In the genomic region with DNA sequence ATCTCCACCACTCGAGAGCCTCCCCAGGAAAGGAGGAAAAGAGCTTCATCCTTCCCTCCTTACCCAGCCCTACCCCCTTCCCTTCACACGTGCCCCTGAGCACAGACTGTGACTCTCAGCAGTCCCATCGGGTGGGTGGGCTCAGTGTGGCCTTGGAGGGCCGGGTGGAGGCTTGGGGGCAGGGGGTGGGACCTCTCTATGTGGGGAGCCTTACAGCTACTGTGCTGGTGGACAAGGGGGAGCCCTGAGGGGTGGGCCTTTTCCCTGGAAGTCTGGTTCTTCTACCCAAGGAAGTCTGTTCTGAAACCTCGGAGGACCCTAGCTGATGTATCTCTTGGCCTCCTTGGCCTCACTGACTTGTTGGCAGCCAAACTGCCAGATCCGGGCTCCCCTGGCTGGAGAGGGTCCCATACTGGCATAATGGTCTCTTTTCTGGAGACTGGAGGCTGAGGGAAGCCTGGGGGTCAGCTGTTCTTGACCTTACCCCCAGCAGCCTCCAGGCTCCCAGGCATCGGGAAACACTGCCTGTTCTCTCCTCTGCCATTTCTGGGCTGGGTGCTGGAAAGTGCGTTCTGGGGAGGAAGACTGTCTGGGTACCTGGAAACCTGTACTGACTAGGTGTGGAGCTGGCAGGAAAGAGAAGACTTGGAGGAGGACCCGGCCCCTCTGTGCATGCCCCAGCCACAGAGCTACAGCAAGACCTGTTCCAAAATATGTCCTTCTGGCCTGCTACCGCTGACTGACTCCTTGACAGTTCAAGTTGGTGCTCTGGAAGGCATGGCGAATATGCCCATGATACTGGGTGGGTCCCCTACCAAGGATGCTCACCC, we compare ENCODE assay signal across 10 cellular contexts. TPM values are rescaled to one million over a fixed set of nuclear protein-coding genes. Genes with fewer than 3 reads are reported as not detected.
DNase-seq lines count a peak whose midpoint lies in the region; ATAC-seq, FAIRE-seq and TF ChIP-seq lines count a peak whose summit lies in the region.
"Had no signal": no experiment of that assay in that cellular context is flagged by ENCODE, and none has a peak within 500 bp of the region (broad histone marks: within the 10 kb centered on the region; RNA-seq: fewer than 3 reads in every experiment).

No MANE protein-coding gene starts in this region.

- H3K9me3 Mint-ChIP-seq in CD4-positive, CD25-positive, alpha-beta regulatory T cell, result no peaks in the 10 kb centered on the region
- H3K9me3 Mint-ChIP-seq in nephron, result no peaks in the 10 kb centered on the region

- H3K27me3 Mint-ChIP-seq in CD4-positive, CD25-positive, alpha-beta regulatory T cell, result peaks cover 21% of the 10 kb centered on the region
- no peaks in the 10 kb centered on the region for H3K27me3 Mint-ChIP-seq in nephron (ENCODE audit: low read depth)

- H3K36me3 ChIP-seq in CD4-positive, CD25-positive, alpha-beta regulatory T cell (ENCODE audit: control insufficient read depth, insufficient read depth, low read length), result no peaks in the 10 kb centered on the region
- H3K36me3 ChIP-seq in HUES64 (ENCODE audit: insufficient read depth, low read length), result no peaks in the 10 kb centered on the region
- H3K36me3 ChIP-seq in effector memory CD4-positive, alpha-beta T cell (ENCODE audit: control insufficient read depth, insufficient read depth, low read length), result no peaks in the 10 kb centered on the region

- no peak for TF ChIP-seq CTCF in nephron (IDR thresholded peaks at IDR 0.05; ENCODE audit: unreplicated experiment in 3 of 3)

- H3K9me3 ChIP-seq in CD4-positive, CD25-positive, alpha-beta regulatory T cell (ENCODE audit: control insufficient read depth in 2 of 2, low read length in 2 of 2), result no peaks in the 10 kb centered on the region
- no peaks in the 10 kb centered on the region for H3K9me3 ChIP-seq in HUES64 (ENCODE audit: insufficient read depth, low read depth, low read length)
- H3K9me3 ChIP-seq in effector memory CD4-positive, alpha-beta T cell (ENCODE audit: control insufficient read depth, low read length), result no peaks in the 10 kb centered on the region

- DNase-seq in CD4-positive, CD25-positive, alpha-beta regulatory T cell, result no peak
- no peak for DNase-seq in effector memory CD4-positive, alpha-beta T cell
- no peak for DNase-seq in HTR-8/SVneo (ENCODE audit: insufficient read length, low spot score)
- DNase-seq in DMS 273 (lab: John Stamatoyannopoulos, UW; ENCODE audit: unreplicated experiment), result no peak
- DNase-seq: NCI-H748 treated with DMSO at 0.1 percent for 48 hours had no signal

- H3K4me1 ChIP-seq in CD4-positive, CD25-positive, alpha-beta regulatory T cell (ENCODE audit: control insufficient read depth, insufficient read depth, low read length, poor library complexity, severe bottlenecking), result peaks cover 22% of the 10 kb centered on the region
- H3K4me1 ChIP-seq in HUES64 (ENCODE audit: insufficient read depth, low read length), result peaks cover 18% of the 10 kb centered on the region
- H3K4me1 ChIP-seq in effector memory CD4-positive, alpha-beta T cell (ENCODE audit: control insufficient read depth, insufficient read depth, low read length, poor library complexity, severe bottlenecking), result peaks cover 22% of the 10 kb centered on the region

- H3K27me3 ChIP-seq in CD4-positive, CD25-positive, alpha-beta regulatory T cell (ENCODE audit: control insufficient read depth, insufficient read depth, low read length), result no peaks in the 10 kb centered on the region
- peaks cover 10% of the 10 kb centered on the region for H3K27me3 ChIP-seq in HUES64 (ENCODE audit: insufficient read depth, low read length)
- H3K27me3 ChIP-seq in effector memory CD4-positive, alpha-beta T cell (replicated peaks; ENCODE audit: control insufficient read depth, insufficient read depth, low read length, poor library complexity, severe bottlenecking), result no peaks in the 10 kb centered on the region

- H3K27ac ChIP-seq in CD4-positive, CD25-positive, alpha-beta regulatory T cell (ENCODE audit: insufficient read depth, low read length, poor library complexity, severe bottlenecking), result peak overlapping the region; percentile 71
- H3K27ac ChIP-seq in HUES64 (ENCODE audit: low read depth, low read length), result no peak overlapping the region
- peak overlapping the region; percentile 65 for H3K27ac ChIP-seq in effector memory CD4-positive, alpha-beta T cell (ENCODE audit: insufficient read depth, low read length, poor library complexity, severe bottlenecking)

- H3K4me3 Mint-ChIP-seq in CD4-positive, CD25-positive, alpha-beta regulatory T cell, result no peak overlapping the region
- no peak overlapping the region for H3K4me3 Mint-ChIP-seq in nephron

- no peaks in the 10 kb centered on the region for H3K36me3 Mint-ChIP-seq in CD4-positive, CD25-positive, alpha-beta regulatory T cell
- peaks cover 3% of the 10 kb centered on the region for H3K36me3 Mint-ChIP-seq in nephron (ENCODE audit: low read depth)

- FAIRE-seq in HTR-8/SVneo (lab: Jason Lieb, UNC), result no peak
- FAIRE-seq: bronchial epithelial cell had no signal

- H3K4me1 Mint-ChIP-seq in CD4-positive, CD25-positive, alpha-beta regulatory T cell, result peaks cover 0 to 20% (median 10%) of the 10 kb centered on the region in 4 donors
- H3K4me1 Mint-ChIP-seq in nephron, result peaks cover 61% of the 10 kb centered on the region

- H3K9ac ChIP-seq in HUES64 (ENCODE audit: low read depth, low read length), result no peak overlapping the region

- 80% methylated on average over 10 of the region's 11 CpGs for WGBS in HUES64

- no peak overlapping the region for H3K4me3 ChIP-seq in CD4-positive, CD25-positive, alpha-beta regulatory T cell (ENCODE audit: low read depth, low read length)
- peak overlapping the region; percentile 10; the same call in 1 of the 2 replicates for H3K4me3 ChIP-seq in HUES64 (ENCODE audit: low read length)
- no peak overlapping the region for H3K4me3 ChIP-seq in effector memory CD4-positive, alpha-beta T cell (ENCODE audit: insufficient read depth, low read depth, low read length, poor library complexity, severe bottlenecking)

- no peak for ATAC-seq in CD4-positive, CD25-positive, alpha-beta regulatory T cell (ENCODE audit: low read depth in 2 of 2)
- ATAC-seq in GM21381 (IDR thresholded peaks at IDR 0.05; ENCODE audit: unreplicated experiment) (no peak), HG03097 (IDR thresholded peaks at IDR 0.05; ENCODE audit: low FRiP score, unreplicated experiment) (no peak)

- peak overlapping the region in 2 of 3 donors; percentile 85 to 92 for H3K27ac Mint-ChIP-seq in CD4-positive, CD25-positive, alpha-beta regulatory T cell
- H3K27ac Mint-ChIP-seq in nephron, result peak overlapping the region in 2 of 3 experiments; percentile 58 to 81

RNA-seq across cellular contexts. Expression of a gene that starts 7.6 kb away (rescaled TPM):
- total RNA-seq in CD4-positive, CD25-positive, alpha-beta regulatory T cell, result 8.2 TPM
- polyA plus RNA-seq in CD4-positive, CD25-positive, alpha-beta regulatory T cell, result 1 to 10 TPM in 2 of 4 donors, under 1 TPM in 2; 0.16 to 1.4 (median 0.87) TPM
- 7.2 TPM for polyA plus RNA-seq in HUES64 (2013, experiment 1 of 2)
- 13.4 TPM for polyA plus RNA-seq in HUES64 (2013, experiment 2 of 2)
- total RNA-seq: bronchial epithelial cell had no signal

RNA-seq across cellular contexts. Expression of a gene that starts 43.8 kb away (rescaled TPM):
- total RNA-seq in CD4-positive, CD25-positive, alpha-beta regulatory T cell, result 13.0 TPM
- 10 to 100 TPM; 17.2 to 23.4 (median 20.4) TPM for polyA plus RNA-seq in CD4-positive, CD25-positive, alpha-beta regulatory T cell
- polyA plus RNA-seq in HUES64 (2013, experiment 1 of 2), result 11.9 TPM
- 12.9 TPM for polyA plus RNA-seq in HUES64 (2013, experiment 2 of 2)

RNA-seq across cellular contexts. Expression of a gene that starts 57.3 kb away (rescaled TPM):
- total RNA-seq in CD4-positive, CD25-positive, alpha-beta regulatory T cell, result not detected
- not detected for polyA plus RNA-seq in CD4-positive, CD25-positive, alpha-beta regulatory T cell
- polyA plus RNA-seq in HUES64 (2013, experiment 1 of 2), result not detected
- polyA plus RNA-seq in HUES64 (2013, experiment 2 of 2), result not detected
- total RNA-seq: bronchial epithelial cell had no signal
